ENCODE assay signal across 39 cellular contexts in the genomic region with DNA sequence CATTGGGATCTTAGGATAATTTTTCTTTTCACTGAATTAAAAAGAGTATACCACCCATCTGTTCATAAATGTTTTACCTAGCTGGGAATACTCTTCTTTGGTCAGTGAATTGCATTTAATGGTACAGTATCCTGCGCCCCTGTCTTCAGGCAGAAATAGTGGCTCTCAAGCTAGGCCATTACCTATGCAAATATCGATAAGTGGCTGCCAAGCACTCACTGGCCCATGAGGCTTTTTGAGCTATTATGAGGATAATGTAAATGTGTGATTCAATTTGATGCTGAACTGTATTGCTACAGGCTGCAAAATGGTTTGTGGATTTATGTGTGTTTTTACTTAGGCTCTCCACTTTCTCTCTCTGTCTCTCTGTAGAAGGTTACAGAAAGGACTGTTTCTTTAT. TPM values are rescaled to one million over a fixed set of nuclear protein-coding genes. Genes with fewer than 3 reads are reported as not detected.
DNase-seq lines count a peak whose midpoint lies in the region; ATAC-seq, FAIRE-seq and TF ChIP-seq lines count a peak whose summit lies in the region.
"Had no signal": no experiment of that assay in that cellular context is flagged by ENCODE, and none has a peak within 500 bp of the region (broad histone marks: within the 10 kb centered on the region; RNA-seq: fewer than 3 reads in every experiment).

No MANE protein-coding gene starts in this region.

- TF ChIP-seq POLR2A in endothelial cell of umbilical vein (IDR thresholded peaks at IDR 0.05; ENCODE audit: low read depth, low read length), result no peak

- peak; percentile 47 for FAIRE-seq in endothelial cell of umbilical vein (lab: Jason Lieb, UNC)
- FAIRE-seq: A204.1, bronchial epithelial cell, frontal cortex, G401.6 had no signal

- no peaks in the 10 kb centered on the region for H3K36me3 ChIP-seq in endothelial cell of umbilical vein (ENCODE audit: control insufficient read depth in 2 of 2, extremely low read depth in 1 of 2, insufficient read depth in 2 of 2, low read length in 2 of 2)
- H3K36me3 ChIP-seq: right lobe of liver had no signal

- H3K9me3 ChIP-seq in endothelial cell of umbilical vein (replicated peaks; ENCODE audit: control insufficient read depth, insufficient read depth, low read length), result no peaks in the 10 kb centered on the region
- H3K9me3 ChIP-seq: right lobe of liver, SJSA1, spleen, stomach, tibial artery, vagina had no signal

- dilution Hi-C loops in endothelial cell of umbilical vein (cut with MboI; ENCODE audit: extremely low pct_ligation_motif_present, low sequenced_read_pairs), result no loop called here

- no peak overlapping the region for H2AFZ ChIP-seq in endothelial cell of umbilical vein (ENCODE audit: low read depth, low read length)

- CTCF ChIA-PET in endothelial cell of umbilical vein (lab: Charles Lee), result interaction anchor here (1.5 kb wide), 1 partner anchor 9 kb away, joined by 4 read pairs; no protein-coding TSS in a partner anchor

- no peaks in the 10 kb centered on the region for H3K27me3 ChIP-seq in endothelial cell of umbilical vein (ENCODE audit: control insufficient read depth in 2 of 2, insufficient read depth in 2 of 2, low read length in 2 of 2)
- H3K27me3 ChIP-seq: right lobe of liver, SJSA1, spleen, stomach, tibial artery, vagina had no signal

- H3K4me2 ChIP-seq in endothelial cell of umbilical vein (ENCODE audit: insufficient read depth, low read length), result no peak overlapping the region

- H3K4me1 Mint-ChIP-seq in activated T-cell treated with anti-CD3 and anti-CD28 coated beads, Interleukin-2, amount 50 U/mL, for 24 hours (ENCODE audit: low read depth), result no peaks in the 10 kb centered on the region
- H3K4me1 Mint-ChIP-seq: activated B cell treated with CpG ODN at 0.5 μM for 24 hours; activated CD4-positive, alpha-beta T cell treated with anti-CD3 and anti-CD28 coated beads, Interleukin-2, amount 10 ng/mL, durations not matched to agents 7 days and 5 days; activated naive CD8-positive, alpha-beta T cell treated with anti-CD3 and anti-CD28 coated beads, Interleukin-2, amount 10 ng/mL, durations not matched to agents 7 days and 5 days; H9; naive thymus-derived CD8-positive, alpha-beta T cell; T-cell had no signal

- H3K9me1 ChIP-seq in endothelial cell of umbilical vein (replicated peaks; ENCODE audit: control insufficient read depth, extremely low read depth, insufficient read depth, low read length), result no peaks in the 10 kb centered on the region

- TF ChIP-seq CTCF in endothelial cell of umbilical vein (IDR thresholded peaks at IDR 0.05; ENCODE audit: extremely low read depth in 1 of 2, insufficient read depth in 1 of 2, low read depth in 1 of 2, low read length in 2 of 2), result no peak

- no peaks in the 10 kb centered on the region for H4K20me1 ChIP-seq in endothelial cell of umbilical vein (replicated peaks; ENCODE audit: control insufficient read depth, extremely low read depth, insufficient read depth, low read length)

- peaks cover 2% of the 10 kb centered on the region for H3K27me3 Mint-ChIP-seq in activated T-cell treated with anti-CD3 and anti-CD28 coated beads, Interleukin-2, amount 50 U/mL, for 24 hours
- H3K27me3 Mint-ChIP-seq: activated B cell treated with CpG ODN at 0.5 μM for 24 hours; activated CD4-positive, alpha-beta T cell treated with anti-CD3 and anti-CD28 coated beads, Interleukin-2, amount 10 ng/mL, durations not matched to agents 7 days and 5 days; activated naive CD8-positive, alpha-beta T cell treated with anti-CD3 and anti-CD28 coated beads, Interleukin-2, amount 10 ng/mL, durations not matched to agents 7 days and 5 days; naive thymus-derived CD8-positive, alpha-beta T cell had no signal

- no peak overlapping the region for H3K4me3 ChIP-seq in endothelial cell of umbilical vein (replicated peaks in 1 of 3; ENCODE audit: insufficient read depth in 1 of 3, low read depth in 1 of 3, low read length in 3 of 3)
- H3K4me3 ChIP-seq: lung, right lobe of liver, SJSA1, spleen, stomach, tibial artery, vagina had no signal

- H3K36me3 Mint-ChIP-seq in activated T-cell treated with anti-CD3 and anti-CD28 coated beads, Interleukin-2, amount 50 U/mL, for 24 hours (ENCODE audit: low read depth), result peaks cover 53% of the 10 kb centered on the region

- DNase-seq in NCI-H2029 treated with DMSO at 0.1 percent for 48 hours (lab: John Stamatoyannopoulos, UW) (peak; percentile 2), NCI-H2029 (lab: John Stamatoyannopoulos, UW) (no peak), NCI-H1417 treated with DMSO at 0.1 percent for 48 hours (lab: John Stamatoyannopoulos, UW) (peak; percentile 18), NCI-H345 treated with DMSO at 0.1 percent for 48 hours (lab: John Stamatoyannopoulos, UW; ENCODE audit: unreplicated experiment) (peak; percentile 19), endothelial cell of umbilical vein (ENCODE audit: low read depth, low spot score) (no peak), SIG-M5 treated with dmso at 0.1 percent for 504 hours (lab: John Stamatoyannopoulos, UW; ENCODE audit: unreplicated experiment) (no peak)
- DNase-seq in activated T-cell treated with anti-CD3 and anti-CD28 coated beads, Interleukin-2, amount 50 U/mL, for 24 hours, result no peak
- no peak for DNase-seq in stimulated activated naive CD8-positive, alpha-beta T cell treated with anti-CD3 and anti-CD28 coated beads, Interleukin-15, Interleukin-2, amounts not matched to agents 100 U/mL and 50 U/mL, for 24 hours
- DNase-seq: activated B cell treated with CpG ODN at 0.5 μM for 24 hours; activated CD4-positive, alpha-beta T cell treated with anti-CD3 and anti-CD28 coated beads, Interleukin-2, amount 10 ng/mL, durations not matched to agents 7 days and 5 days; activated gamma-delta T cell treated with Interleukin-2 at 50 U/mL for 16 hours; activated naive CD8-positive, alpha-beta T cell treated with anti-CD3 and anti-CD28 coated beads, Interleukin-2, amount 10 ng/mL, durations not matched to agents 7 days and 5 days; activated T-cell treated with anti-CD3 and anti-CD28 coated beads, Interleukin-2, amount 50 U/mL, for 1 hour; AML-193; aorta; CD8-positive, alpha-beta T cell; H9; KG1; kidney glomerular epithelial cell; MM.1S; naive thymus-derived CD8-positive, alpha-beta T cell; NCI-H2081 treated with DMSO at 0.1 percent for 48 hours; NCI-H82; right lobe of liver; RPMI8226; spleen; stimulated activated CD4-positive, alpha-beta T cell treated with anti-CD3 and anti-CD28 coated beads, Interleukin-2, amount 100 ng/mL, for 24 hours; stomach; T-cell; tibial artery had no signal

- no peak overlapping the region for H3K27ac ChIP-seq in endothelial cell of umbilical vein (ENCODE audit: insufficient read depth, low read depth, low read length)
- H3K27ac ChIP-seq: HL-60, right lobe of liver, SJSA1, spleen, stomach, tibial artery, vagina had no signal

- no peak overlapping the region for H3K27ac Mint-ChIP-seq in activated T-cell treated with anti-CD3 and anti-CD28 coated beads, Interleukin-2, amount 50 U/mL, for 24 hours
- H3K27ac Mint-ChIP-seq: activated B cell treated with CpG ODN at 0.5 μM for 24 hours; activated CD4-positive, alpha-beta T cell treated with anti-CD3 and anti-CD28 coated beads, Interleukin-2, amount 10 ng/mL, durations not matched to agents 7 days and 5 days; activated naive CD8-positive, alpha-beta T cell treated with anti-CD3 and anti-CD28 coated beads, Interleukin-2, amount 10 ng/mL, durations not matched to agents 7 days and 5 days; CD8-positive, alpha-beta T cell; H9; naive thymus-derived CD8-positive, alpha-beta T cell; progenitor cell of endocrine pancreas; T-cell had no signal

- H3K79me2 ChIP-seq in endothelial cell of umbilical vein (ENCODE audit: control insufficient read depth, insufficient read depth, low read length), result no peaks in the 10 kb centered on the region

- BruUV-seq in endothelial cell of umbilical vein (replicated peaks; lab: Mats Ljungman, UMichigan), result no TSS peak

- ATAC-seq in stimulated activated naive CD8-positive, alpha-beta T cell treated with anti-CD3 and anti-CD28 coated beads, Interleukin-15, Interleukin-2, amounts not matched to agents 100 U/mL and 50 U/mL, for 24 hours, result no peak
- ATAC-seq: CD8-positive, alpha-beta T cell; naive thymus-derived CD8-positive, alpha-beta T cell; right lobe of liver; T-cell had no signal

- POLR2A ChIA-PET in endothelial cell of umbilical vein (lab: Charles Lee), result no interaction called here

- no peak overlapping the region for H3K9ac ChIP-seq in endothelial cell of umbilical vein (replicated peaks; ENCODE audit: extremely low read depth, insufficient read depth, low read length)

- intact Hi-C loops in endothelial cell of umbilical vein (cut with micrococcal nuclease), result no loop called here

- H3K9me3 Mint-ChIP-seq in activated T-cell treated with anti-CD3 and anti-CD28 coated beads, Interleukin-2, amount 50 U/mL, for 24 hours, result no peaks in the 10 kb centered on the region
- H3K9me3 Mint-ChIP-seq: activated B cell treated with CpG ODN at 0.5 μM for 24 hours; activated CD4-positive, alpha-beta T cell treated with anti-CD3 and anti-CD28 coated beads, Interleukin-2, amount 10 ng/mL, durations not matched to agents 7 days and 5 days; activated naive CD8-positive, alpha-beta T cell treated with anti-CD3 and anti-CD28 coated beads, Interleukin-2, amount 10 ng/mL, durations not matched to agents 7 days and 5 days; CD8-positive, alpha-beta T cell; naive thymus-derived CD8-positive, alpha-beta T cell; T-cell had no signal

- no peak overlapping the region for H3K4me3 Mint-ChIP-seq in activated T-cell treated with anti-CD3 and anti-CD28 coated beads, Interleukin-2, amount 50 U/mL, for 24 hours
- H3K4me3 Mint-ChIP-seq: activated B cell treated with CpG ODN at 0.5 μM for 24 hours; activated CD4-positive, alpha-beta T cell treated with anti-CD3 and anti-CD28 coated beads, Interleukin-2, amount 10 ng/mL, durations not matched to agents 7 days and 5 days; activated naive CD8-positive, alpha-beta T cell treated with anti-CD3 and anti-CD28 coated beads, Interleukin-2, amount 10 ng/mL, durations not matched to agents 7 days and 5 days; CD8-positive, alpha-beta T cell; H9; naive thymus-derived CD8-positive, alpha-beta T cell; T-cell had no signal

- peaks cover 7% of the 10 kb centered on the region for H3K4me1 ChIP-seq in endothelial cell of umbilical vein (ENCODE audit: control insufficient read depth, extremely low read depth, insufficient read depth, low read length)
- H3K4me1 ChIP-seq: SJSA1, spleen, vagina had no signal

TF ChIP-seq in endothelial cell of umbilical vein, 7 proteins besides CTCF, POLR2A, EP300 and RAD21 (continues in another document):
- TF ChIP-seq EZH2 (IDR thresholded peaks at IDR 0.05; ENCODE audit: borderline replicate concordance, low read depth, low read length, severe bottlenecking), result no peak
- TF ChIP-seq POLR2AphosphoS5 (IDR thresholded peaks at IDR 0.05; ENCODE audit: insufficient read depth, low read depth, low read length), result no peak

RNA-seq across cellular contexts. Expression of a gene that starts 30.1 kb away (rescaled TPM):
- total RNA-seq in endothelial cell of umbilical vein, result 20.3 and 20.7 TPM in 2 replicates
- polyA plus RNA-seq in endothelial cell of umbilical vein, result 17.1 and 17.6 TPM in 2 replicates
- 13.9 and 14.1 TPM in 2 replicates for polyA plus RNA-seq in endothelial cell of umbilical vein (2011; cell fraction: cytosol; rRNA removed)
- 50.3 and 68.8 TPM in 2 replicates for polyA plus RNA-seq in endothelial cell of umbilical vein (2011; cell fraction: nucleus; rRNA removed)
- polyA plus RNA-seq in endothelial cell of umbilical vein (2012), result 19.2 and 22.8 TPM in 2 replicates
- 24.5 and 30.0 TPM in 2 replicates for polyA minus RNA-seq in endothelial cell of umbilical vein
- 18.3 TPM for polyA minus RNA-seq in endothelial cell of umbilical vein (2011; cell fraction: cytosol; rRNA and poly(A)+ RNA removed)
- polyA minus RNA-seq in endothelial cell of umbilical vein (2011; cell fraction: nucleus; rRNA and poly(A)+ RNA removed), result 22.5 and 28.6 TPM in 2 replicates

Comparison
In these comparisons a context has a peak if more than half of its experiments do, and no peak if none do; other contexts are left out.
1. DNase-seq: peak in NCI-H2029 treated with DMSO at 0.1 percent for 48 hours (single experiment), NCI-H1417 treated with DMSO at 0.1 percent for 48 hours (single experiment) and NCI-H345 treated with DMSO at 0.1 percent for 48 hours (single experiment); none in NCI-H2029 (single experiment), endothelial cell of umbilical vein (single experiment), SIG-M5 treated with dmso at 0.1 percent for 504 hours (single experiment), activated T-cell treated with anti-CD3 and anti-CD28 coated beads, Interleukin-2, amount 50 U/mL, for 24 hours (single experiment) and stimulated activated naive CD8-positive, alpha-beta T cell treated with anti-CD3 and anti-CD28 coated beads, Interleukin-15, Interleukin-2, amounts not matched to agents 100 U/mL and 50 U/mL, for 24 hours (single experiment).